1 cellular context compared by ENCODE assay signal in the genomic region with DNA sequence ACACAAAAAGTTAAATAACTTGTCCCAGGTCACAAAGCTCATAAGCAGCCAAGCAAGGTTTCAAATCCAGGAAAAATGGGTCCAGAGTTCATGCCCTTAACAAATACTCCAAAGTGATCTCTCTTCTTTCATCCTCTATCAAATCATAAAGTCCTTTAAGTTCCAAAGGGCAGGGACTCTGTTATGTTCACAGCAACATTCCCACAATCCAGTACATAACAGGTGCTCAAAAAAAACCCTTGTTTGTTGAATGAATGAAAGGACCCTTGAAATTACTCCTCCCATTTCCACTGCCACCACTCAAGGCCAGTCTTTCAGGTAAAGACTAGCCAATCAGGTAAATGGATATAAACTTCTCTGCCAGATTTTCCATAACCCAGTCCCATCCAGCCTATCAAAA.
TF ChIP-seq lines count a peak whose summit lies in the region.

No MANE protein-coding gene starts in this region.

TF ChIP-seq in GM12878, 131 proteins besides CTCF, POLR2A, EP300 and RAD21 (continued from another document):
- TF ChIP-seq, protein P1, sequence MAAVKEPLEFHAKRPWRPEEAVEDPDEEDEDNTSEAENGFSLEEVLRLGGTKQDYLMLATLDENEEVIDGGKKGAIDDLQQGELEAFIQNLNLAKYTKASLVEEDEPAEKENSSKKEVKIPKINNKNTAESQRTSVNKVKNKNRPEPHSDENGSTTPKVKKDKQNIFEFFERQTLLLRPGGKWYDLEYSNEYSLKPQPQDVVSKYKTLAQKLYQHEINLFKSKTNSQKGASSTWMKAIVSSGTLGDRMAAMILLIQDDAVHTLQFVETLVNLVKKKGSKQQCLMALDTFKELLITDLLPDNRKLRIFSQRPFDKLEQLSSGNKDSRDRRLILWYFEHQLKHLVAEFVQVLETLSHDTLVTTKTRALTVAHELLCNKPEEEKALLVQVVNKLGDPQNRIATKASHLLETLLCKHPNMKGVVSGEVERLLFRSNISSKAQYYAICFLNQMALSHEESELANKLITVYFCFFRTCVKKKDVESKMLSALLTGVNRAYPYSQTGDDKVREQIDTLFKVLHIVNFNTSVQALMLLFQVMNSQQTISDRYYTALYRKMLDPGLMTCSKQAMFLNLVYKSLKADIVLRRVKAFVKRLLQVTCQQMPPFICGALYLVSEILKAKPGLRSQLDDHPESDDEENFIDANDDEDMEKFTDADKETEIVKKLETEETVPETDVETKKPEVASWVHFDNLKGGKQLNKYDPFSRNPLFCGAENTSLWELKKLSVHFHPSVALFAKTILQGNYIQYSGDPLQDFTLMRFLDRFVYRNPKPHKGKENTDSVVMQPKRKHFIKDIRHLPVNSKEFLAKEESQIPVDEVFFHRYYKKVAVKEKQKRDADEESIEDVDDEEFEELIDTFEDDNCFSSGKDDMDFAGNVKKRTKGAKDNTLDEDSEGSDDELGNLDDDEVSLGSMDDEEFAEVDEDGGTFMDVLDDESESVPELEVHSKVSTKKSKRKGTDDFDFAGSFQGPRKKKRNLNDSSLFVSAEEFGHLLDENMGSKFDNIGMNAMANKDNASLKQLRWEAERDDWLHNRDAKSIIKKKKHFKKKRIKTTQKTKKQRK (IDR thresholded peaks at IDR 0.05; ENCODE audit: low read depth, low read length), result no peak
- TF ChIP-seq, protein P2, sequence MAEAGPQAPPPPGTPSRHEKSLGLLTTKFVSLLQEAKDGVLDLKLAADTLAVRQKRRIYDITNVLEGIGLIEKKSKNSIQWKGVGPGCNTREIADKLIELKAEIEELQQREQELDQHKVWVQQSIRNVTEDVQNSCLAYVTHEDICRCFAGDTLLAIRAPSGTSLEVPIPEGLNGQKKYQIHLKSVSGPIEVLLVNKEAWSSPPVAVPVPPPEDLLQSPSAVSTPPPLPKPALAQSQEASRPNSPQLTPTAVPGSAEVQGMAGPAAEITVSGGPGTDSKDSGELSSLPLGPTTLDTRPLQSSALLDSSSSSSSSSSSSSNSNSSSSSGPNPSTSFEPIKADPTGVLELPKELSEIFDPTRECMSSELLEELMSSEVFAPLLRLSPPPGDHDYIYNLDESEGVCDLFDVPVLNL (IDR thresholded peaks at IDR 0.05; ENCODE audit: low read depth, low read length), result no peak
- TF ChIP-seq POLR2AphosphoS5 (IDR thresholded peaks at IDR 0.05; ENCODE audit: low read length) (no peak), ASH2L (IDR thresholded peaks at IDR 0.05; ENCODE audit: borderline replicate concordance, low read depth) (no peak), FOS (IDR thresholded peaks at IDR 0.05; ENCODE audit: borderline replicate concordance, extremely low read depth, insufficient read length) (no peak)
